Comparison of ENCODE assay signal across 13 cellular contexts in genomic region chr7:2209961-2210323, GRCh38. TPM values are rescaled to one million over a fixed set of nuclear protein-coding genes. Genes with fewer than 3 reads are reported as not detected.
DNase-seq lines count a peak whose midpoint lies in the region; ATAC-seq and TF ChIP-seq lines count a peak whose summit lies in the region.
"Had no signal": no experiment of that assay in that cellular context is flagged by ENCODE, and none has a peak within 500 bp of the region (broad histone marks: within the 10 kb centered on the region; RNA-seq: fewer than 3 reads in every experiment).

No MANE protein-coding gene starts in this region.

- intact Hi-C loops in upper lobe of right lung (cut with DNase I): no loop called here

- peaks cover 14% of the 10 kb centered on the region for H3K4me1 Mint-ChIP-seq in activated naive CD8-positive, alpha-beta T cell treated with anti-CD3 and anti-CD28 coated beads, Interleukin-2, amount 50 U/mL, for 24 hours
- H3K4me1 Mint-ChIP-seq in activated naive CD8-positive, alpha-beta T cell treated with anti-CD3 and anti-CD28 coated beads for 36 hours: peaks cover 2% of the 10 kb centered on the region
- H3K4me1 Mint-ChIP-seq in central memory CD8-positive, alpha-beta T cell: peaks cover 10% of the 10 kb centered on the region

- no peak overlapping the region for H3K4me2 ChIP-seq in MM.1S (ENCODE audit: low read depth, low read length)

- no peaks in the 10 kb centered on the region for H3K9me2 ChIP-seq in MM.1S (replicated peaks; ENCODE audit: insufficient read depth, low read length)

- H2AFZ ChIP-seq in MM.1S (ENCODE audit: low read length): no peak overlapping the region
- H2AFZ ChIP-seq: parathyroid adenoma had no signal

- no peak for TF ChIP-seq POLR2A in erythroblast (IDR thresholded peaks at IDR 0.05; ENCODE audit: low read length)

- H3K9me3 Mint-ChIP-seq in activated naive CD8-positive, alpha-beta T cell treated with anti-CD3 and anti-CD28 coated beads, Interleukin-2, amount 50 U/mL, for 24 hours: no peaks in the 10 kb centered on the region
- no peaks in the 10 kb centered on the region for H3K9me3 Mint-ChIP-seq in activated naive CD8-positive, alpha-beta T cell treated with anti-CD3 and anti-CD28 coated beads for 36 hours
- no peaks in the 10 kb centered on the region for H3K9me3 Mint-ChIP-seq in central memory CD8-positive, alpha-beta T cell
- H3K9me3 Mint-ChIP-seq: activated CD4-positive, alpha-beta T cell treated with anti-CD3 and anti-CD28 coated beads, Interleukin-2, amount 10 ng/mL, durations not matched to agents 7 days and 5 days; CD4-positive, CD25-positive, alpha-beta regulatory T cell; naive thymus-derived CD8-positive, alpha-beta T cell had no signal

- H3K27me3 Mint-ChIP-seq in activated naive CD8-positive, alpha-beta T cell treated with anti-CD3 and anti-CD28 coated beads, Interleukin-2, amount 50 U/mL, for 24 hours: no peaks in the 10 kb centered on the region
- H3K27me3 Mint-ChIP-seq in activated naive CD8-positive, alpha-beta T cell treated with anti-CD3 and anti-CD28 coated beads for 36 hours: no peaks in the 10 kb centered on the region
- H3K27me3 Mint-ChIP-seq in central memory CD8-positive, alpha-beta T cell: no peaks in the 10 kb centered on the region
- H3K27me3 Mint-ChIP-seq: activated CD4-positive, alpha-beta T cell treated with anti-CD3 and anti-CD28 coated beads, Interleukin-2, amount 10 ng/mL, durations not matched to agents 7 days and 5 days; CD4-positive, CD25-positive, alpha-beta regulatory T cell; naive thymus-derived CD8-positive, alpha-beta T cell had no signal

- peak overlapping the region; percentile 61 for H3K27ac Mint-ChIP-seq in activated naive CD8-positive, alpha-beta T cell treated with anti-CD3 and anti-CD28 coated beads, Interleukin-2, amount 50 U/mL, for 24 hours
- H3K27ac Mint-ChIP-seq in activated naive CD8-positive, alpha-beta T cell treated with anti-CD3 and anti-CD28 coated beads for 36 hours: no peak overlapping the region
- H3K27ac Mint-ChIP-seq in central memory CD8-positive, alpha-beta T cell (ENCODE audit: low read depth): peak overlapping the region; percentile 57
- H3K27ac Mint-ChIP-seq: activated CD4-positive, alpha-beta T cell treated with anti-CD3 and anti-CD28 coated beads, Interleukin-2, amount 10 ng/mL, durations not matched to agents 7 days and 5 days had no signal

- no peaks in the 10 kb centered on the region for H4K20me1 ChIP-seq in MM.1S (ENCODE audit: insufficient read depth, low read length)

- ATAC-seq in activated naive CD8-positive, alpha-beta T cell treated with anti-CD3 and anti-CD28 coated beads, Interleukin-2, amount 50 U/mL, for 24 hours: no peak
- ATAC-seq in HG02840 (IDR thresholded peaks at IDR 0.05; ENCODE audit: low FRiP score, unreplicated experiment) (peak; percentile 12), upper lobe of right lung (no peak)
- no peak for ATAC-seq in central memory CD8-positive, alpha-beta T cell (replicated peaks; ENCODE audit: extremely low read depth, poor library complexity, severe bottlenecking)
- ATAC-seq in activated CD4-positive, CD25-positive, alpha-beta regulatory T cell treated with anti-CD3 and anti-CD28 coated beads, Interleukin-2, amount 50 U/mL, for 24 hours: no peak

- peaks cover 4% of the 10 kb centered on the region for H3K4me1 ChIP-seq in upper lobe of right lung
- no peaks in the 10 kb centered on the region for H3K4me1 ChIP-seq in MM.1S (ENCODE audit: low read length)
- H3K4me1 ChIP-seq: parathyroid adenoma had no signal

- DNase-seq in activated naive CD8-positive, alpha-beta T cell treated with anti-CD3 and anti-CD28 coated beads, Interleukin-2, amount 50 U/mL, for 24 hours: no peak
- DNase-seq in activated naive CD8-positive, alpha-beta T cell treated with anti-CD3 and anti-CD28 coated beads for 36 hours: no peak
- no peak for DNase-seq in central memory CD8-positive, alpha-beta T cell (ENCODE audit: low spot score in 2 of 2)
- DNase-seq in upper lobe of right lung (peak; percentile 25), erythroblast (lab: John Stamatoyannopoulos, UW) (no peak), MM.1S (no peak)
- DNase-seq: NCI-H446 treated with DMSO at 0.1 percent for 48 hours had no signal

- H3K27ac ChIP-seq in upper lobe of right lung (no peak overlapping the region), MM.1S (ENCODE audit: low read length) (no peak overlapping the region)
- H3K27ac ChIP-seq: parathyroid adenoma had no signal

- peaks cover 31% of the 10 kb centered on the region for H3K36me3 Mint-ChIP-seq in activated naive CD8-positive, alpha-beta T cell treated with anti-CD3 and anti-CD28 coated beads, Interleukin-2, amount 50 U/mL, for 24 hours (ENCODE audit: low read depth)
- peaks cover 12% of the 10 kb centered on the region for H3K36me3 Mint-ChIP-seq in activated naive CD8-positive, alpha-beta T cell treated with anti-CD3 and anti-CD28 coated beads for 36 hours
- peaks cover 6% of the 10 kb centered on the region for H3K36me3 Mint-ChIP-seq in central memory CD8-positive, alpha-beta T cell (ENCODE audit: insufficient read depth)

- H3K27me3 ChIP-seq in upper lobe of right lung (no peaks in the 10 kb centered on the region), MM.1S (replicated peaks; ENCODE audit: insufficient read depth, low read length) (no peaks in the 10 kb centered on the region)

- no peak overlapping the region for H3K9ac ChIP-seq in MM.1S (ENCODE audit: low read length)
- H3K9ac ChIP-seq: parathyroid adenoma had no signal

- H3K9me3 ChIP-seq in upper lobe of right lung: no peaks in the 10 kb centered on the region
- no peaks in the 10 kb centered on the region for H3K9me3 ChIP-seq in MM.1S (replicated peaks; ENCODE audit: insufficient read depth, low read length)

- H3K4me3 ChIP-seq in upper lobe of right lung (no peak overlapping the region), MM.1S (ENCODE audit: low read length) (no peak overlapping the region)

- H3K79me2 ChIP-seq in MM.1S (ENCODE audit: low read length): no peaks in the 10 kb centered on the region
- H3K79me2 ChIP-seq: parathyroid adenoma had no signal

- TF ChIP-seq CTCF in upper lobe of right lung (IDR thresholded peaks at IDR 0.05) (no peak), MM.1S (IDR thresholded peaks at IDR 0.05; ENCODE audit: low read length) (no peak)

- no peak overlapping the region for H3K4me3 Mint-ChIP-seq in activated naive CD8-positive, alpha-beta T cell treated with anti-CD3 and anti-CD28 coated beads, Interleukin-2, amount 50 U/mL, for 24 hours
- H3K4me3 Mint-ChIP-seq in activated naive CD8-positive, alpha-beta T cell treated with anti-CD3 and anti-CD28 coated beads for 36 hours: no peak overlapping the region
- no peak overlapping the region for H3K4me3 Mint-ChIP-seq in central memory CD8-positive, alpha-beta T cell
- H3K4me3 Mint-ChIP-seq: activated CD4-positive, alpha-beta T cell treated with anti-CD3 and anti-CD28 coated beads, Interleukin-2, amount 10 ng/mL, durations not matched to agents 7 days and 5 days; CD4-positive, CD25-positive, alpha-beta regulatory T cell; naive thymus-derived CD8-positive, alpha-beta T cell had no signal

- H3K36me3 ChIP-seq in upper lobe of right lung (peaks cover 56% of the 10 kb centered on the region), MM.1S (replicated peaks; ENCODE audit: insufficient read depth, low read length) (no peaks in the 10 kb centered on the region)

- H3F3A ChIP-seq in MM.1S (ENCODE audit: insufficient read depth, low read length): no peaks in the 10 kb centered on the region

RNA-seq across cellular contexts. Expression of gene MAD1L1, which starts 22.8 kb away (rescaled TPM):
- 10 to 100 TPM; 36.5 to 37.8 TPM for total RNA-seq in activated naive CD8-positive, alpha-beta T cell treated with anti-CD3 and anti-CD28 coated beads for 36 hours
- total RNA-seq in upper lobe of right lung: 48.4 TPM

RNA-seq across cellular contexts. Expression of gene MRM2, which starts 32.1 kb away (rescaled TPM):
- 10 to 100 TPM; 48.4 to 52.9 TPM for total RNA-seq in activated naive CD8-positive, alpha-beta T cell treated with anti-CD3 and anti-CD28 coated beads for 36 hours
- total RNA-seq in upper lobe of right lung: 23.7 TPM

RNA-seq across cellular contexts. Expression of gene NUDT1, which starts 32.1 kb away (rescaled TPM):
- 10 to 100 TPM; 93.5 to 97.0 TPM for total RNA-seq in activated naive CD8-positive, alpha-beta T cell treated with anti-CD3 and anti-CD28 coated beads for 36 hours
- 13.2 TPM for total RNA-seq in upper lobe of right lung
